ENCODE assay signal across 10 cellular contexts in the genomic region with DNA sequence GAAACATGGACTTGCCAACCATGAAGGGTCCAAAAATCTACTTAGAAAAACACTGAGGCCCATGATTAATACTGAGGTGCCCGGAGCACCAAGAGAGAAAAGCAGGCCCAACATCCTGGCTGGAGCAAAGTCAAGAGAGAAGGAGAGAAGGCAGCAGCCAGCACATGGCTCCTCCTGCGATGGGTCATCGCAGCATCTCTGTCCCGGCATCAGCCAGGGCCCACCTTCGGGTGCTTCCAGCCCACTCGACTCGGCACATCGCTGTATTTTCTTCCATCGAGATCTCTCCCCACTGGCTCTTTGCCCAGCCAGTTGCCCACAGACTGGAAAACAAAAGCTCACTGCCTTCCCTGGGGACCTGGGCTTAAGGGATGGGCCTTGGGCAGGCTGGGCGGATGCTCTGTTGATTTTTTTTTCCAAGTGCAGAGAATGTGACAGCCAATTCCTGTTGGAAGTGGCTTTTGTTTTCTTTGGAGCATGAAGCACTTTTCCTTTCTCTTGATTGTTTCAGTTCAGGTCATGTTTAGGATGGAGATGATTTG. TPM values are rescaled to one million over a fixed set of nuclear protein-coding genes. Genes with fewer than 3 reads are reported as not detected.
DNase-seq lines count a peak whose midpoint lies in the region; ATAC-seq and TF ChIP-seq lines count a peak whose summit lies in the region.
"Had no signal": no experiment of that assay in that cellular context is flagged by ENCODE, and none has a peak within 500 bp of the region (broad histone marks: within the 10 kb centered on the region; RNA-seq: fewer than 3 reads in every experiment).

No MANE protein-coding gene starts in this region.

- CTCF ChIA-PET in T-cell (lab: Charles Lee), result no interaction called here
- CTCF ChIA-PET in WTC11 (lab: Charles Lee), result no interaction called here

- peaks cover 3% of the 10 kb centered on the region for H3K4me1 Mint-ChIP-seq in activated naive CD8-positive, alpha-beta T cell treated with anti-CD3 and anti-CD28 coated beads for 36 hours
- peaks cover 8% of the 10 kb centered on the region for H3K4me1 Mint-ChIP-seq in activated naive CD8-positive, alpha-beta T cell treated with anti-CD3 and anti-CD28 coated beads, Interleukin-2, amount 50 U/mL, for 24 hours
- H3K4me1 Mint-ChIP-seq in T-cell (peaks cover 0 to 4% (median 0%) of the 10 kb centered on the region in 3 donors), WTC11 (no peaks in the 10 kb centered on the region)
- H3K4me1 Mint-ChIP-seq: CD4-positive, CD25-positive, alpha-beta regulatory T cell had no signal

- no peaks in the 10 kb centered on the region for H3K36me3 Mint-ChIP-seq in activated naive CD8-positive, alpha-beta T cell treated with anti-CD3 and anti-CD28 coated beads for 36 hours
- peaks cover 2% of the 10 kb centered on the region for H3K36me3 Mint-ChIP-seq in activated naive CD8-positive, alpha-beta T cell treated with anti-CD3 and anti-CD28 coated beads, Interleukin-2, amount 50 U/mL, for 24 hours (ENCODE audit: low read depth)
- H3K36me3 Mint-ChIP-seq in T-cell (peaks cover 9% of the 10 kb centered on the region), WTC11 (no peaks in the 10 kb centered on the region)
- H3K36me3 Mint-ChIP-seq: memory B cell had no signal

- H3K4me3 Mint-ChIP-seq in activated naive CD8-positive, alpha-beta T cell treated with anti-CD3 and anti-CD28 coated beads for 36 hours, result no peak overlapping the region
- H3K4me3 Mint-ChIP-seq in activated naive CD8-positive, alpha-beta T cell treated with anti-CD3 and anti-CD28 coated beads, Interleukin-2, amount 50 U/mL, for 24 hours, result no peak overlapping the region
- H3K4me3 Mint-ChIP-seq in T-cell, result no peak overlapping the region
- no peak overlapping the region for H3K4me3 Mint-ChIP-seq in WTC11
- H3K4me3 Mint-ChIP-seq: CD4-positive, CD25-positive, alpha-beta regulatory T cell; memory B cell had no signal

- no peaks in the 10 kb centered on the region for H3K9me3 Mint-ChIP-seq in activated naive CD8-positive, alpha-beta T cell treated with anti-CD3 and anti-CD28 coated beads for 36 hours
- H3K9me3 Mint-ChIP-seq in activated naive CD8-positive, alpha-beta T cell treated with anti-CD3 and anti-CD28 coated beads, Interleukin-2, amount 50 U/mL, for 24 hours, result no peaks in the 10 kb centered on the region
- no peaks in the 10 kb centered on the region for H3K9me3 Mint-ChIP-seq in T-cell
- no peaks in the 10 kb centered on the region for H3K9me3 Mint-ChIP-seq in WTC11
- H3K9me3 Mint-ChIP-seq: memory B cell had no signal

- H3K27me3 Mint-ChIP-seq in activated naive CD8-positive, alpha-beta T cell treated with anti-CD3 and anti-CD28 coated beads for 36 hours, result no peaks in the 10 kb centered on the region
- H3K27me3 Mint-ChIP-seq in activated naive CD8-positive, alpha-beta T cell treated with anti-CD3 and anti-CD28 coated beads, Interleukin-2, amount 50 U/mL, for 24 hours, result peaks cover 6% of the 10 kb centered on the region
- H3K27me3 Mint-ChIP-seq in T-cell, result peaks cover 3% of the 10 kb centered on the region in 2 donors
- no peaks in the 10 kb centered on the region for H3K27me3 Mint-ChIP-seq in WTC11 (ENCODE audit: low read depth)
- H3K27me3 Mint-ChIP-seq: CD4-positive, CD25-positive, alpha-beta regulatory T cell had no signal

- no peak for TF ChIP-seq CTCF in WTC11 (IDR thresholded peaks at IDR 0.05)

- DNase-seq in activated naive CD8-positive, alpha-beta T cell treated with anti-CD3 and anti-CD28 coated beads for 36 hours, result no peak
- DNase-seq in activated naive CD8-positive, alpha-beta T cell treated with anti-CD3 and anti-CD28 coated beads, Interleukin-2, amount 50 U/mL, for 24 hours, result no peak
- DNase-seq in cerebellum (ENCODE audit: low spot score) (peak; percentile 19), midbrain (lab: John Stamatoyannopoulos, UW) (peak; percentile 23), T-cell (no peak), UCSD-AML1 (lab: John Stamatoyannopoulos, UW; ENCODE audit: unreplicated experiment) (no peak), WTC11 (ENCODE audit: low spot score) (no peak)
- DNase-seq: CD4-positive, CD25-positive, alpha-beta regulatory T cell had no signal

- POLR2A ChIA-PET in T-cell (lab: Charles Lee) (no interaction called here), WTC11 (lab: Charles Lee) (no interaction called here)

- no peak for ATAC-seq in activated naive CD8-positive, alpha-beta T cell treated with anti-CD3 and anti-CD28 coated beads, Interleukin-2, amount 50 U/mL, for 24 hours
- ATAC-seq in HG02798 (IDR thresholded peaks at IDR 0.05; ENCODE audit: poor library complexity, unreplicated experiment), result no peak
- ATAC-seq in T-cell (replicated peaks in 1 of 4), result no peak
- no peak for ATAC-seq in WTC11

- H3K27ac Mint-ChIP-seq in activated naive CD8-positive, alpha-beta T cell treated with anti-CD3 and anti-CD28 coated beads for 36 hours, result peak overlapping the region; percentile 6
- no peak overlapping the region for H3K27ac Mint-ChIP-seq in activated naive CD8-positive, alpha-beta T cell treated with anti-CD3 and anti-CD28 coated beads, Interleukin-2, amount 50 U/mL, for 24 hours
- H3K27ac Mint-ChIP-seq in T-cell, result no peak overlapping the region
- no peak overlapping the region for H3K27ac Mint-ChIP-seq in WTC11
- H3K27ac Mint-ChIP-seq: CD4-positive, CD25-positive, alpha-beta regulatory T cell; memory B cell had no signal

TF ChIP-seq in WTC11, 78 proteins besides CTCF, POLR2A, EP300 and RAD21 (continues in another document):
- TF ChIP-seq, protein P1, sequence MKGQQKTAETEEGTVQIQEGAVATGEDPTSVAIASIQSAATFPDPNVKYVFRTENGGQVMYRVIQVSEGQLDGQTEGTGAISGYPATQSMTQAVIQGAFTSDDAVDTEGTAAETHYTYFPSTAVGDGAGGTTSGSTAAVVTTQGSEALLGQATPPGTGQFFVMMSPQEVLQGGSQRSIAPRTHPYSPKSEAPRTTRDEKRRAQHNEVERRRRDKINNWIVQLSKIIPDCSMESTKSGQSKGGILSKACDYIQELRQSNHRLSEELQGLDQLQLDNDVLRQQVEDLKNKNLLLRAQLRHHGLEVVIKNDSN (CRISPR knock-in tag; IDR thresholded peaks at IDR 0.05), result no peak
- TF ChIP-seq ELF4 (CRISPR knock-in tag; IDR thresholded peaks at IDR 0.05; ENCODE audit: low read depth), result no peak
- TF ChIP-seq SMAD3 (CRISPR knock-in tag; IDR thresholded peaks at IDR 0.05; ENCODE audit: borderline replicate concordance), result no peak
- TF ChIP-seq, protein P2, sequence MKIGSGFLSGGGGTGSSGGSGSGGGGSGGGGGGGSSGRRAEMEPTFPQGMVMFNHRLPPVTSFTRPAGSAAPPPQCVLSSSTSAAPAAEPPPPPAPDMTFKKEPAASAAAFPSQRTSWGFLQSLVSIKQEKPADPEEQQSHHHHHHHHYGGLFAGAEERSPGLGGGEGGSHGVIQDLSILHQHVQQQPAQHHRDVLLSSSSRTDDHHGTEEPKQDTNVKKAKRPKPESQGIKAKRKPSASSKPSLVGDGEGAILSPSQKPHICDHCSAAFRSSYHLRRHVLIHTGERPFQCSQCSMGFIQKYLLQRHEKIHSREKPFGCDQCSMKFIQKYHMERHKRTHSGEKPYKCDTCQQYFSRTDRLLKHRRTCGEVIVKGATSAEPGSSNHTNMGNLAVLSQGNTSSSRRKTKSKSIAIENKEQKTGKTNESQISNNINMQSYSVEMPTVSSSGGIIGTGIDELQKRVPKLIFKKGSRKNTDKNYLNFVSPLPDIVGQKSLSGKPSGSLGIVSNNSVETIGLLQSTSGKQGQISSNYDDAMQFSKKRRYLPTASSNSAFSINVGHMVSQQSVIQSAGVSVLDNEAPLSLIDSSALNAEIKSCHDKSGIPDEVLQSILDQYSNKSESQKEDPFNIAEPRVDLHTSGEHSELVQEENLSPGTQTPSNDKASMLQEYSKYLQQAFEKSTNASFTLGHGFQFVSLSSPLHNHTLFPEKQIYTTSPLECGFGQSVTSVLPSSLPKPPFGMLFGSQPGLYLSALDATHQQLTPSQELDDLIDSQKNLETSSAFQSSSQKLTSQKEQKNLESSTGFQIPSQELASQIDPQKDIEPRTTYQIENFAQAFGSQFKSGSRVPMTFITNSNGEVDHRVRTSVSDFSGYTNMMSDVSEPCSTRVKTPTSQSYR (CRISPR knock-in tag; IDR thresholded peaks at IDR 0.05), result no peak
- TF ChIP-seq RELA (CRISPR knock-in tag; IDR thresholded peaks at IDR 0.05; ENCODE audit: borderline replicate concordance), result no peak
- TF ChIP-seq, protein P3, sequence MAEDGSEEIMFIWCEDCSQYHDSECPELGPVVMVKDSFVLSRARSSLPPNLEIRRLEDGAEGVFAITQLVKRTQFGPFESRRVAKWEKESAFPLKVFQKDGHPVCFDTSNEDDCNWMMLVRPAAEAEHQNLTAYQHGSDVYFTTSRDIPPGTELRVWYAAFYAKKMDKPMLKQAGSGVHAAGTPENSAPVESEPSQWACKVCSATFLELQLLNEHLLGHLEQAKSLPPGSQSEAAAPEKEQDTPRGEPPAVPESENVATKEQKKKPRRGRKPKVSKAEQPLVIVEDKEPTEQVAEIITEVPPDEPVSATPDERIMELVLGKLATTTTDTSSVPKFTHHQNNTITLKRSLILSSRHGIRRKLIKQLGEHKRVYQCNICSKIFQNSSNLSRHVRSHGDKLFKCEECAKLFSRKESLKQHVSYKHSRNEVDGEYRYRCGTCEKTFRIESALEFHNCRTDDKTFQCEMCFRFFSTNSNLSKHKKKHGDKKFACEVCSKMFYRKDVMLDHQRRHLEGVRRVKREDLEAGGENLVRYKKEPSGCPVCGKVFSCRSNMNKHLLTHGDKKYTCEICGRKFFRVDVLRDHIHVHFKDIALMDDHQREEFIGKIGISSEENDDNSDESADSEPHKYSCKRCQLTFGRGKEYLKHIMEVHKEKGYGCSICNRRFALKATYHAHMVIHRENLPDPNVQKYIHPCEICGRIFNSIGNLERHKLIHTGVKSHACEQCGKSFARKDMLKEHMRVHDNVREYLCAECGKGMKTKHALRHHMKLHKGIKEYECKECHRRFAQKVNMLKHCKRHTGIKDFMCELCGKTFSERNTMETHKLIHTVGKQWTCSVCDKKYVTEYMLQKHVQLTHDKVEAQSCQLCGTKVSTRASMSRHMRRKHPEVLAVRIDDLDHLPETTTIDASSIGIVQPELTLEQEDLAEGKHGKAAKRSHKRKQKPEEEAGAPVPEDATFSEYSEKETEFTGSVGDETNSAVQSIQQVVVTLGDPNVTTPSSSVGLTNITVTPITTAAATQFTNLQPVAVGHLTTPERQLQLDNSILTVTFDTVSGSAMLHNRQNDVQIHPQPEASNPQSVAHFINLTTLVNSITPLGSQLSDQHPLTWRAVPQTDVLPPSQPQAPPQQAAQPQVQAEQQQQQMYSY (CRISPR knock-in tag; IDR thresholded peaks at IDR 0.05), result no peak
- no peak for TF ChIP-seq JUN (CRISPR knock-in tag; IDR thresholded peaks at IDR 0.05)
- TF ChIP-seq CBFB (CRISPR knock-in tag; IDR thresholded peaks at IDR 0.05; ENCODE audit: low read depth), result no peak
- TF ChIP-seq MYBL2 (CRISPR knock-in tag; IDR thresholded peaks at IDR 0.05), result no peak
- TF ChIP-seq ZBTB21 (CRISPR knock-in tag; IDR thresholded peaks at IDR 0.05; ENCODE audit: borderline replicate concordance), result no peak
- TF ChIP-seq OVOL2 (CRISPR knock-in tag; IDR thresholded peaks at IDR 0.05; ENCODE audit: borderline replicate concordance), result no peak

RNA-seq across cellular contexts. Expression of a gene that starts 58.1 kb away (rescaled TPM):
- total RNA-seq in activated naive CD8-positive, alpha-beta T cell treated with anti-CD3 and anti-CD28 coated beads for 36 hours, result 100 to 1,000 TPM; 182 to 183 TPM
- 59.9 TPM for total RNA-seq in cerebellum
- total RNA-seq in T-cell, result 10 to 100 TPM; 42.9 to 62.0 (median 54.4) TPM
- total RNA-seq in WTC11 (2021), result 95.3 to 109 TPM (median 99.7 TPM) in 3 replicates

Comparison
In these comparisons a context has a peak if more than half of its experiments do, and no peak if none do; other contexts are left out.
1. DNase-seq: peak in cerebellum (single experiment) and midbrain (single experiment); none in activated naive CD8-positive, alpha-beta T cell treated with anti-CD3 and anti-CD28 coated beads for 36 hours (single experiment), activated naive CD8-positive, alpha-beta T cell treated with anti-CD3 and anti-CD28 coated beads, Interleukin-2, amount 50 U/mL, for 24 hours (single experiment), T-cell (0 of 34), UCSD-AML1 (single experiment) and WTC11 (single experiment).